Comparison of ENCODE assay signal across 9 cellular contexts in genomic region chrX:136525738-136526606, GRCh38. TPM values are rescaled to one million over a fixed set of nuclear protein-coding genes. Genes with fewer than 3 reads are reported as not detected.
DNase-seq lines count a peak whose midpoint lies in the region; ATAC-seq, FAIRE-seq and TF ChIP-seq lines count a peak whose summit lies in the region.
"Had no signal": no experiment of that assay in that cellular context is flagged by ENCODE, and none has a peak within 500 bp of the region (broad histone marks: within the 10 kb centered on the region; RNA-seq: fewer than 3 reads in every experiment).

No MANE protein-coding gene starts in this region.

- no peaks in the 10 kb centered on the region for H3K9me3 ChIP-seq in SK-N-SH
- no peaks in the 10 kb centered on the region for H3K9me3 ChIP-seq in small intestine (ENCODE audit: control insufficient read depth, low read depth)

- ATAC-seq in GM19397 (IDR thresholded peaks at IDR 0.05; ENCODE audit: unreplicated experiment) (no peak), GM18505 (IDR thresholded peaks at IDR 0.05; ENCODE audit: unreplicated experiment) (no peak)

- CTCF ChIA-PET in SK-N-SH (lab: Yijun Ruan, JAX): no interaction called here

- no peak overlapping the region for H4K5ac ChIP-seq in mesendoderm (ENCODE audit: low read length)

- H3K9ac ChIP-seq in SK-N-SH (no peak overlapping the region), mesendoderm (ENCODE audit: low read length) (no peak overlapping the region)

- H4K20me1 ChIP-seq in SK-N-SH (ENCODE audit: insufficient read depth): no peaks in the 10 kb centered on the region

- H3K27ac ChIP-seq in SK-N-SH (ENCODE audit: low read depth in 2 of 2, low read length in 1 of 2) (no peak overlapping the region), small intestine (ENCODE audit: low read depth in 1 of 2, low read length in 1 of 2) (no peak overlapping the region), mesendoderm (ENCODE audit: low read depth, low read length) (no peak overlapping the region)

- H2AFZ ChIP-seq in SK-N-SH (ENCODE audit: low read depth): no peak overlapping the region

- peaks cover 4% of the 10 kb centered on the region for H3F3A ChIP-seq in SK-N-SH (replicated peaks; ENCODE audit: insufficient read depth)

- no peak overlapping the region for H2AK5ac ChIP-seq in mesendoderm (ENCODE audit: low read length)

- H3K4me3 ChIP-seq in SK-N-SH (ENCODE audit: low read depth in 2 of 2, low read length in 1 of 2) (no peak overlapping the region), small intestine (ENCODE audit: low read depth in 1 of 2, low read length in 2 of 2) (no peak overlapping the region), mesendoderm (ENCODE audit: low read length) (no peak overlapping the region)

- TF ChIP-seq RAD21 in SK-N-SH (IDR thresholded peaks at IDR 0.05; ENCODE audit: low read length): no peak

- H3K79me2 ChIP-seq in SK-N-SH (ENCODE audit: insufficient read depth): no peaks in the 10 kb centered on the region
- H3K79me2 ChIP-seq in mesendoderm (ENCODE audit: control insufficient read depth, insufficient read depth, low read length): no peaks in the 10 kb centered on the region

- H3K56ac ChIP-seq in mesendoderm (ENCODE audit: low read length): no peak overlapping the region

- TF ChIP-seq CTCF in SK-N-SH (IDR thresholded peaks at IDR 0.05): no peak

- no peaks in the 10 kb centered on the region for H3K4me1 ChIP-seq in SK-N-SH (ENCODE audit: control insufficient read depth in 1 of 2, insufficient read depth in 2 of 2, low read depth in 1 of 2, low read length in 1 of 2)
- no peaks in the 10 kb centered on the region for H3K4me1 ChIP-seq in small intestine (ENCODE audit: control insufficient read depth in 2 of 2, insufficient read depth in 1 of 2, low read depth in 1 of 2, low read length in 1 of 2)
- H3K4me1 ChIP-seq in mesendoderm (ENCODE audit: control insufficient read depth, low read depth, low read length): no peaks in the 10 kb centered on the region

- no peak overlapping the region for H2BK5ac ChIP-seq in mesendoderm (ENCODE audit: low read length)

- no peaks in the 10 kb centered on the region for H3K79me1 ChIP-seq in mesendoderm (ENCODE audit: low read length)

- no peak overlapping the region for H3K23ac ChIP-seq in mesendoderm (ENCODE audit: low read length)

- intact Hi-C loops in cardiac septum (cut with DNase I): no loop called here

- no peak for FAIRE-seq in small intestine (lab: Jason Lieb, UNC)

- POLR2A ChIA-PET in SK-N-SH (lab: Yijun Ruan, JAX): interaction anchor here (0.6 kb wide), 1 partner anchor 119 kb away, joined by 3 read pairs; no protein-coding TSS in a partner anchor

- no peak overlapping the region for H4K8ac ChIP-seq in mesendoderm (ENCODE audit: low read depth, low read length)

- no peaks in the 10 kb centered on the region; the same call in 1 of the 2 replicates for H3K27me3 ChIP-seq in SK-N-SH (ENCODE audit: insufficient read depth)
- H3K27me3 ChIP-seq in small intestine (ENCODE audit: control insufficient read depth in 2 of 2, insufficient read depth in 2 of 2, low read length in 2 of 2): no peaks in the 10 kb centered on the region
- H3K27me3 ChIP-seq in mesendoderm (ENCODE audit: insufficient read depth, low read length, poor library complexity): no peaks in the 10 kb centered on the region

- no peak for TF ChIP-seq EP300 in SK-N-SH (IDR thresholded peaks at IDR 0.05; ENCODE audit: borderline replicate concordance in 1 of 2, low read depth in 1 of 2, low read length in 1 of 2)

- H3K9me2 ChIP-seq in SK-N-SH: no peaks in the 10 kb centered on the region

- H3K4ac ChIP-seq in mesendoderm (ENCODE audit: low read depth, low read length): no peak overlapping the region

- WGBS in SK-N-SH (ENCODE audit: low lambda C conversion rate): 3% methylated on average over 2 of the region's 2 CpGs
- WGBS in small intestine, 3 donors: 9 to 34% (median 33%) methylated on average over 2 of the region's 2 CpGs
- no CpG with 5 or more reads among the region's 2 CpGs for WGBS in mesendoderm (ENCODE audit: extremely low coverage, insufficient coverage, low lambda C conversion rate)

- H3K36me3 ChIP-seq in SK-N-SH (replicated peaks in 1 of 2; ENCODE audit: control insufficient read depth in 1 of 2, insufficient read depth in 2 of 2, low read length in 1 of 2) (no peaks in the 10 kb centered on the region), small intestine (ENCODE audit: control insufficient read depth in 2 of 2, insufficient read depth in 2 of 2, low read length in 2 of 2) (no peaks in the 10 kb centered on the region), mesendoderm (ENCODE audit: control insufficient read depth, insufficient read depth, low read length) (no peaks in the 10 kb centered on the region)

- H2BK120ac ChIP-seq in mesendoderm (ENCODE audit: low read depth, low read length): no peak overlapping the region

- peak; percentile 71 for DNase-seq in HCEC 1CT
- DNase-seq in SK-N-SH: no peak
- peak; percentile 81 for DNase-seq in cardiac septum (ENCODE audit: low spot score)
- peak; percentile 22 for DNase-seq in small intestine
- DNase-seq in mesendoderm: no peak
- no peak for DNase-seq in activated CD8-positive, alpha-beta memory T cell treated with anti-CD3 and anti-CD28 coated beads for 24 hours

- no peak overlapping the region for H3K18ac ChIP-seq in mesendoderm (ENCODE audit: low read length)

- no peak overlapping the region for H2BK15ac ChIP-seq in mesendoderm (replicated peaks; ENCODE audit: low read depth)

- no peak for TF ChIP-seq POLR2A in GM18505 (IDR thresholded peaks at IDR 0.05; ENCODE audit: borderline replicate concordance, extremely low read depth, insufficient read depth, insufficient read length)

- H3K4me2 ChIP-seq in SK-N-SH (no peak overlapping the region), mesendoderm (ENCODE audit: low read length) (no peak overlapping the region)

TF ChIP-seq in SK-N-SH, 30 proteins besides CTCF, POLR2A, EP300 and RAD21:
- TF ChIP-seq TEAD4 (IDR thresholded peaks at IDR 0.05; ENCODE audit: borderline replicate concordance, insufficient read depth) (no peak), MEF2A (IDR thresholded peaks at IDR 0.05; ENCODE audit: borderline replicate concordance, low read depth) (no peak), MXI1 (IDR thresholded peaks at IDR 0.05; ENCODE audit: low read depth, low read length) (no peak), NRF1 (IDR thresholded peaks at IDR 0.05; ENCODE audit: low read depth, low read length) (no peak), RCOR1 (IDR thresholded peaks at IDR 0.05; ENCODE audit: low read length) (no peak), JUND (IDR thresholded peaks at IDR 0.05) (peak; percentile 26; the same call in 1 of the 2 replicates), NFIC (IDR thresholded peaks at IDR 0.05; ENCODE audit: borderline replicate concordance) (peak; percentile 56; the same call in 1 of the 2 replicates), REST (IDR thresholded peaks at IDR 0.05; ENCODE audit: low read depth, low read length) (no peak), FOSL2 (IDR thresholded peaks at IDR 0.05; ENCODE audit: borderline replicate concordance, low read depth) (peak; percentile 53; the same call in 1 of the 2 replicates), CHD2 (IDR thresholded peaks at IDR 0.05; ENCODE audit: low read length, partially characterized antibody) (no peak)

RNA-seq across cellular contexts. Expression of gene VGLL1, which starts 6.0 kb away (rescaled TPM):
- not detected in 2 replicates for polyA plus RNA-seq in SK-N-SH (2012; rRNA removed)
- not detected in 2 replicates for polyA plus RNA-seq in SK-N-SH (2012; cell fraction: cytosol; rRNA removed)
- not detected in 2 replicates for polyA plus RNA-seq in SK-N-SH (2012; cell fraction: nucleus; rRNA removed)
- total RNA-seq in cardiac septum: not detected
- polyA plus RNA-seq in small intestine: not detected
- polyA plus RNA-seq in mesendoderm (2013, experiment 1 of 2): 0.03 TPM
- not detected for polyA plus RNA-seq in mesendoderm (2013, experiment 2 of 2)

RNA-seq across cellular contexts. Expression of gene HTATSF1, which starts 28.6 kb away (rescaled TPM):
- polyA plus RNA-seq in SK-N-SH (2012; rRNA removed): 1.3 and 2.7 TPM in 2 replicates
- polyA plus RNA-seq in SK-N-SH (2012; cell fraction: cytosol; rRNA removed): 6.1 and 9.6 TPM in 2 replicates
- polyA plus RNA-seq in SK-N-SH (2012; cell fraction: nucleus; rRNA removed): 2.2 and 2.3 TPM in 2 replicates
- total RNA-seq in cardiac septum: 66.2 TPM
- polyA plus RNA-seq in small intestine: 10 to 100 TPM; 27.0 to 39.7 (median 27.7) TPM
- polyA plus RNA-seq in mesendoderm (2013, experiment 1 of 2): 57.1 TPM
- polyA plus RNA-seq in mesendoderm (2013, experiment 2 of 2): 53.9 TPM

RNA-seq across cellular contexts. Expression of gene BRS3, which starts 38.2 kb away (rescaled TPM):
- polyA plus RNA-seq in SK-N-SH (2012; rRNA removed): not detected in 2 replicates
- not detected in 2 replicates for polyA plus RNA-seq in SK-N-SH (2012; cell fraction: cytosol; rRNA removed)
- polyA plus RNA-seq in SK-N-SH (2012; cell fraction: nucleus; rRNA removed): not detected in 2 replicates
- total RNA-seq in cardiac septum: not detected
- polyA plus RNA-seq in small intestine: not detected
- polyA plus RNA-seq in mesendoderm (2013, experiment 1 of 2): not detected
- polyA plus RNA-seq in mesendoderm (2013, experiment 2 of 2): not detected
- polyA plus RNA-seq: esophagus had no signal

Comparison
In these comparisons a context has a peak if more than half of its experiments do, and no peak if none do; other contexts are left out.
1. DNase-seq: peak in HCEC 1CT (single experiment), cardiac septum (single experiment) and small intestine (single experiment); none in SK-N-SH (single experiment), mesendoderm (single experiment) and activated CD8-positive, alpha-beta memory T cell treated with anti-CD3 and anti-CD28 coated beads for 24 hours (single experiment).